Comparison of ENCODE assay signal across 15 cellular contexts in the genomic region with DNA sequence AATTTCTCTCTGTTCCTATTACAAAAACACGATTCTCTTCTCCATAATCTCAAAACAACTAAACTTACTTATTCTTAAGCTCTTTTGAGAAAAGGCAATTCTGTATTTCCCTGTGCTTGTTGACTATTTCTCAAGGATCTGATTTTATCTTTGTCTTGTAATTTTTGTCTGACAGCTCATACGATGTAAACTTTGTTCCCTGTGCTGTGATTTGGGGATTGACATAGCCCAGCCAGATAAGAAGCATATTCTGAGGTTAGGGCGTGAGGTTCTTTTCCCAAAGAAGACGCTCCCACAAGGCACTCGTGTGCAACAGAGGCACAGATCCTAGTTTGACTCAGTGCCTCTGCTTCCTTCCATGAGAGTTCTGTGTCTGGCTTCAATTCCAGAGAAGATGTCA.
DNase-seq lines count a peak whose midpoint lies in the region; ATAC-seq and TF ChIP-seq lines count a peak whose summit lies in the region.
"Had no signal": no experiment of that assay in that cellular context is flagged by ENCODE, and none has a peak within 500 bp of the region (broad histone marks: within the 10 kb centered on the region; RNA-seq: fewer than 3 reads in every experiment).

No MANE protein-coding gene starts in this region.

- H3K9me3 Mint-ChIP-seq in HFFc6 (no peaks in the 10 kb centered on the region), WTC11 (no peaks in the 10 kb centered on the region)
- H3K9me3 Mint-ChIP-seq: CD8-positive, alpha-beta T cell had no signal

- H3K27ac Mint-ChIP-seq in HFFc6 (peak overlapping the region; percentile 63), WTC11 (peak overlapping the region; percentile 57; the same call in 1 of the 2 replicates)
- H3K27ac Mint-ChIP-seq: CD8-positive, alpha-beta T cell had no signal

- no peak for DNase-seq in HFFc6
- no peak for DNase-seq in WTC11 (ENCODE audit: low spot score)
- peak; percentile 25 for DNase-seq in fibroblast of pulmonary artery (ENCODE audit: low read depth)
- DNase-seq in AML-193 (lab: John Stamatoyannopoulos, UW): no peak
- no peak for DNase-seq in stimulated activated CD4-positive, alpha-beta T cell treated with anti-CD3 and anti-CD28 coated beads, Interleukin-4, amount 100 ng/mL, for 1 hour
- DNase-seq in H7: no peak
- DNase-seq: Calu3; CD8-positive, alpha-beta T cell; DND-41; GM23248; HCEC 1CT had no signal

- H3K36me3 ChIP-seq in subcutaneous abdominal adipose tissue (ENCODE audit: control insufficient read depth in 5 of 5, insufficient read depth in 5 of 5, low read length in 5 of 5) (no peaks in the 10 kb centered on the region), H7 (replicated peaks; ENCODE audit: control insufficient read depth, insufficient read depth, low read length) (no peaks in the 10 kb centered on the region)
- H3K36me3 ChIP-seq: BLaER1 had no signal

- POLR2A ChIA-PET in WTC11 (lab: Charles Lee): no interaction called here

- no peak for ATAC-seq in WTC11
- ATAC-seq: CD8-positive, alpha-beta T cell; K562 had no signal

- H3K4me1 Mint-ChIP-seq in HFFc6 (ENCODE audit: low read depth) (peaks cover 57% of the 10 kb centered on the region), WTC11 (peaks cover 50% of the 10 kb centered on the region)

- CTCF ChIA-PET in WTC11 (lab: Charles Lee): no interaction called here

- TF ChIP-seq CTCF in HFFc6 (IDR thresholded peaks at IDR 0.05) (no peak), WTC11 (IDR thresholded peaks at IDR 0.05) (no peak), fibroblast of pulmonary artery (IDR thresholded peaks at IDR 0.05; ENCODE audit: low read length, missing control alignments) (no peak)

- no peaks in the 10 kb centered on the region for H3K9me3 ChIP-seq in subcutaneous abdominal adipose tissue (ENCODE audit: control insufficient read depth in 5 of 5, low read length in 5 of 5)
- H3K9me3 ChIP-seq: BLaER1 had no signal

- H3K36me3 Mint-ChIP-seq in HFFc6 (ENCODE audit: low read depth) (peaks cover 13% of the 10 kb centered on the region; the same call in 1 of the 2 replicates), WTC11 (peaks cover 13% of the 10 kb centered on the region)
- H3K36me3 Mint-ChIP-seq: CD8-positive, alpha-beta T cell had no signal

- peaks cover 0 to 5% (median 0%) of the 10 kb centered on the region in 5 donors for H3K4me1 ChIP-seq in subcutaneous abdominal adipose tissue (ENCODE audit: control insufficient read depth in 5 of 5, insufficient read depth in 5 of 5, low read length in 5 of 5)
- H3K4me1 ChIP-seq: BLaER1 had no signal

- H3K27ac ChIP-seq in subcutaneous abdominal adipose tissue (ENCODE audit: low read depth, low read length): peak overlapping the region; percentile 1
- H3K27ac ChIP-seq: BLaER1, GM23248, HL-60 had no signal

- H3K4me3 ChIP-seq in fibroblast of pulmonary artery (replicated peaks; ENCODE audit: low read depth, low read length) (no peak overlapping the region), subcutaneous abdominal adipose tissue (ENCODE audit: low read depth in 1 of 5, low read length in 5 of 5) (no peak overlapping the region), H7 (ENCODE audit: insufficient read depth, low read depth, low read length) (no peak overlapping the region)
- H3K4me3 ChIP-seq: BLaER1, GM23248, K562 had no signal

- peaks cover 0 to 4% (median 2%) of the 10 kb centered on the region in 5 donors for H3K27me3 ChIP-seq in subcutaneous abdominal adipose tissue (ENCODE audit: control insufficient read depth in 5 of 5, insufficient read depth in 4 of 5, low read length in 5 of 5)
- no peaks in the 10 kb centered on the region for H3K27me3 ChIP-seq in H7 (ENCODE audit: control insufficient read depth, insufficient read depth, low read length)

- no peak overlapping the region for H3K9ac ChIP-seq in subcutaneous abdominal adipose tissue (ENCODE audit: low read length in 5 of 5)
- H3K9ac ChIP-seq: BLaER1, GM23248 had no signal

- H3K4me3 Mint-ChIP-seq in HFFc6: no peak overlapping the region
- no peak overlapping the region for H3K4me3 Mint-ChIP-seq in WTC11
- H3K4me3 Mint-ChIP-seq: CD8-positive, alpha-beta T cell had no signal

- no peaks in the 10 kb centered on the region; the same call in 1 of the 2 replicates for H3K27me3 Mint-ChIP-seq in HFFc6 (ENCODE audit: insufficient read depth)
- H3K27me3 Mint-ChIP-seq in WTC11 (ENCODE audit: low read depth): no peaks in the 10 kb centered on the region

TF ChIP-seq in WTC11, 78 proteins besides CTCF, POLR2A, EP300 and RAD21:
- TF ChIP-seq RELA (CRISPR knock-in tag; IDR thresholded peaks at IDR 0.05; ENCODE audit: borderline replicate concordance): no peak
- no peak for TF ChIP-seq OVOL2 (CRISPR knock-in tag; IDR thresholded peaks at IDR 0.05; ENCODE audit: borderline replicate concordance)
- TF ChIP-seq, protein P1, sequence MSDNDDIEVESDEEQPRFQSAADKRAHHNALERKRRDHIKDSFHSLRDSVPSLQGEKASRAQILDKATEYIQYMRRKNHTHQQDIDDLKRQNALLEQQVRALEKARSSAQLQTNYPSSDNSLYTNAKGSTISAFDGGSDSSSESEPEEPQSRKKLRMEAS (CRISPR knock-in tag; IDR thresholded peaks at IDR 0.05): no peak
- no peak for TF ChIP-seq GABPB1 (CRISPR knock-in tag; IDR thresholded peaks at IDR 0.05)
- no peak for TF ChIP-seq SOX15 (CRISPR knock-in tag; IDR thresholded peaks at IDR 0.05)
- no peak for TF ChIP-seq SMAD3 (CRISPR knock-in tag; IDR thresholded peaks at IDR 0.05; ENCODE audit: borderline replicate concordance)
- TF ChIP-seq, protein P2, sequence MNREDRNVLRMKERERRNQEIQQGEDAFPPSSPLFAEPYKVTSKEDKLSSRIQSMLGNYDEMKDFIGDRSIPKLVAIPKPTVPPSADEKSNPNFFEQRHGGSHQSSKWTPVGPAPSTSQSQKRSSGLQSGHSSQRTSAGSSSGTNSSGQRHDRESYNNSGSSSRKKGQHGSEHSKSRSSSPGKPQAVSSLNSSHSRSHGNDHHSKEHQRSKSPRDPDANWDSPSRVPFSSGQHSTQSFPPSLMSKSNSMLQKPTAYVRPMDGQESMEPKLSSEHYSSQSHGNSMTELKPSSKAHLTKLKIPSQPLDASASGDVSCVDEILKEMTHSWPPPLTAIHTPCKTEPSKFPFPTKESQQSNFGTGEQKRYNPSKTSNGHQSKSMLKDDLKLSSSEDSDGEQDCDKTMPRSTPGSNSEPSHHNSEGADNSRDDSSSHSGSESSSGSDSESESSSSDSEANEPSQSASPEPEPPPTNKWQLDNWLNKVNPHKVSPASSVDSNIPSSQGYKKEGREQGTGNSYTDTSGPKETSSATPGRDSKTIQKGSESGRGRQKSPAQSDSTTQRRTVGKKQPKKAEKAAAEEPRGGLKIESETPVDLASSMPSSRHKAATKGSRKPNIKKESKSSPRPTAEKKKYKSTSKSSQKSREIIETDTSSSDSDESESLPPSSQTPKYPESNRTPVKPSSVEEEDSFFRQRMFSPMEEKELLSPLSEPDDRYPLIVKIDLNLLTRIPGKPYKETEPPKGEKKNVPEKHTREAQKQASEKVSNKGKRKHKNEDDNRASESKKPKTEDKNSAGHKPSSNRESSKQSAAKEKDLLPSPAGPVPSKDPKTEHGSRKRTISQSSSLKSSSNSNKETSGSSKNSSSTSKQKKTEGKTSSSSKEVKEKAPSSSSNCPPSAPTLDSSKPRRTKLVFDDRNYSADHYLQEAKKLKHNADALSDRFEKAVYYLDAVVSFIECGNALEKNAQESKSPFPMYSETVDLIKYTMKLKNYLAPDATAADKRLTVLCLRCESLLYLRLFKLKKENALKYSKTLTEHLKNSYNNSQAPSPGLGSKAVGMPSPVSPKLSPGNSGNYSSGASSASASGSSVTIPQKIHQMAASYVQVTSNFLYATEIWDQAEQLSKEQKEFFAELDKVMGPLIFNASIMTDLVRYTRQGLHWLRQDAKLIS (CRISPR knock-in tag; IDR thresholded peaks at IDR 0.05; ENCODE audit: borderline replicate concordance): no peak
- no peak for TF ChIP-seq ZNF121 (CRISPR knock-in tag; IDR thresholded peaks at IDR 0.05)
- no peak for TF ChIP-seq ZNF423 (CRISPR knock-in tag; IDR thresholded peaks at IDR 0.05)
